Comparison of ENCODE assay signal across 1 cellular context in the genomic region with DNA sequence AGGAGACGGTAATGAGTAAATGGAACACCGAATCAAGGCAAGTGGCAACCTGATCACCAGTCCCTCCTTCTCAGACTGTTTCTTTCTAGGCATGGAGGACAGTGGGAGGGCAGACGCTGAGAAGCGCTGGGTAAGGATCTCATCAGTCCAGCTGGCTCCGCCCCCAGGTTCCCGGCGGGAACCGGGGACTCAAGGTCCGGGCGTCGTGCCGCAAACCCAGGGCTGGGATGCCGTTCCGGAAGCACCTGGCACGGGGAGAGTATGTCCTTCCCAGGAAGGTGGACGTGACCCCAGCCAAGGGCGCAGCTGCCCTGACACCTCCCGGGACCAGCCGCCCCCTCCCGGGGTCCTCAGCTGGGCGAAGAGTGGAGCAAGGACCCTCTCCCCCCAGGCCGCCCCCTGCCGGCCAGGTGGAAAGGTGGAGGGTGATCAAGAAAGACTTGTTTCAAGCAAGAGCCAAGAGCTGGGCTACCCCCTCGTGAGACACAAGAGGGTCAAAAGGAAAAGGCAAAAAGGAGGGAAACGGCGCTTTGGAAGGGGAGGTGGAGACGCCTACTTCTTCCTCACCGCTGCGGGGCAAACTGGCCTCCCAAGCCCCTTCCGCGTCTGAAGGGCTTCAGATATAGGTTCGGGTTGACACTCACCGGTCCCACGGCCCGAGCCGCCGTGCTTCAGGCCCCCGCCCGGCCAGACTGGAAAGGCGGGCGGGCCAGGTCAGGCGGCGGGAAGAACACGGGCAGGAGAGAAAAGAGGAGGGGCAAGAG.
TF ChIP-seq lines count a peak whose summit lies in the region.

MYO19 (minus strand) TSS at position 752 of the 764 bp plus-strand sequence. CDS start 2,330 bp downstream, outside the sequence.

TF ChIP-seq in HepG2, 621 proteins besides CTCF, POLR2A, EP300 and RAD21 (continued from another document and continues in another):
- TF ChIP-seq STAT6 (CRISPR knock-in tag; IDR thresholded peaks at IDR 0.05; ENCODE audit: borderline replicate concordance) = no peak; the same call in 1 of the 2 replicates
- TF ChIP-seq, protein P1, sequence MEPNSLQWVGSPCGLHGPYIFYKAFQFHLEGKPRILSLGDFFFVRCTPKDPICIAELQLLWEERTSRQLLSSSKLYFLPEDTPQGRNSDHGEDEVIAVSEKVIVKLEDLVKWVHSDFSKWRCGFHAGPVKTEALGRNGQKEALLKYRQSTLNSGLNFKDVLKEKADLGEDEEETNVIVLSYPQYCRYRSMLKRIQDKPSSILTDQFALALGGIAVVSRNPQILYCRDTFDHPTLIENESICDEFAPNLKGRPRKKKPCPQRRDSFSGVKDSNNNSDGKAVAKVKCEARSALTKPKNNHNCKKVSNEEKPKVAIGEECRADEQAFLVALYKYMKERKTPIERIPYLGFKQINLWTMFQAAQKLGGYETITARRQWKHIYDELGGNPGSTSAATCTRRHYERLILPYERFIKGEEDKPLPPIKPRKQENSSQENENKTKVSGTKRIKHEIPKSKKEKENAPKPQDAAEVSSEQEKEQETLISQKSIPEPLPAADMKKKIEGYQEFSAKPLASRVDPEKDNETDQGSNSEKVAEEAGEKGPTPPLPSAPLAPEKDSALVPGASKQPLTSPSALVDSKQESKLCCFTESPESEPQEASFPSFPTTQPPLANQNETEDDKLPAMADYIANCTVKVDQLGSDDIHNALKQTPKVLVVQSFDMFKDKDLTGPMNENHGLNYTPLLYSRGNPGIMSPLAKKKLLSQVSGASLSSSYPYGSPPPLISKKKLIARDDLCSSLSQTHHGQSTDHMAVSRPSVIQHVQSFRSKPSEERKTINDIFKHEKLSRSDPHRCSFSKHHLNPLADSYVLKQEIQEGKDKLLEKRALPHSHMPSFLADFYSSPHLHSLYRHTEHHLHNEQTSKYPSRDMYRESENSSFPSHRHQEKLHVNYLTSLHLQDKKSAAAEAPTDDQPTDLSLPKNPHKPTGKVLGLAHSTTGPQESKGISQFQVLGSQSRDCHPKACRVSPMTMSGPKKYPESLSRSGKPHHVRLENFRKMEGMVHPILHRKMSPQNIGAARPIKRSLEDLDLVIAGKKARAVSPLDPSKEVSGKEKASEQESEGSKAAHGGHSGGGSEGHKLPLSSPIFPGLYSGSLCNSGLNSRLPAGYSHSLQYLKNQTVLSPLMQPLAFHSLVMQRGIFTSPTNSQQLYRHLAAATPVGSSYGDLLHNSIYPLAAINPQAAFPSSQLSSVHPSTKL (CRISPR knock-in tag; IDR thresholded peaks at IDR 0.05) = peak; percentile 36; the same call in 1 of the 2 replicates
- no peak; the same call in 1 of the 2 replicates for TF ChIP-seq POLR2AphosphoS2 (IDR thresholded peaks at IDR 0.05; ENCODE audit: low read depth, low read length)
- TF ChIP-seq, protein P2, sequence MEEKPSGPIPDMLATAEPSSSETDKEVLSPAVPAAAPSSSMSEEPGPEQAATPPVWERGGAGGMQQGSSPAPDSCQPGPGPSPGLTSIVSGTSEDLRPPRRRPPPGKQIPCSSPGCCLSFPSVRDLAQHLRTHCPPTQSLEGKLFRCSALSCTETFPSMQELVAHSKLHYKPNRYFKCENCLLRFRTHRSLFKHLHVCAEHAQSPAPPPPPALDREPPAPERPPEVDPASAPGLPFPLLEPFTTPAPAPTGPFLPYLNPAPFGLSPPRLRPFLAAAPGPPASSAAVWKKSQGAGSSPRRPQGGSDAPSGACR (CRISPR knock-in tag; IDR thresholded peaks at IDR 0.05) = no peak; the same call in 1 of the 2 replicates
- TF ChIP-seq, protein P3, sequence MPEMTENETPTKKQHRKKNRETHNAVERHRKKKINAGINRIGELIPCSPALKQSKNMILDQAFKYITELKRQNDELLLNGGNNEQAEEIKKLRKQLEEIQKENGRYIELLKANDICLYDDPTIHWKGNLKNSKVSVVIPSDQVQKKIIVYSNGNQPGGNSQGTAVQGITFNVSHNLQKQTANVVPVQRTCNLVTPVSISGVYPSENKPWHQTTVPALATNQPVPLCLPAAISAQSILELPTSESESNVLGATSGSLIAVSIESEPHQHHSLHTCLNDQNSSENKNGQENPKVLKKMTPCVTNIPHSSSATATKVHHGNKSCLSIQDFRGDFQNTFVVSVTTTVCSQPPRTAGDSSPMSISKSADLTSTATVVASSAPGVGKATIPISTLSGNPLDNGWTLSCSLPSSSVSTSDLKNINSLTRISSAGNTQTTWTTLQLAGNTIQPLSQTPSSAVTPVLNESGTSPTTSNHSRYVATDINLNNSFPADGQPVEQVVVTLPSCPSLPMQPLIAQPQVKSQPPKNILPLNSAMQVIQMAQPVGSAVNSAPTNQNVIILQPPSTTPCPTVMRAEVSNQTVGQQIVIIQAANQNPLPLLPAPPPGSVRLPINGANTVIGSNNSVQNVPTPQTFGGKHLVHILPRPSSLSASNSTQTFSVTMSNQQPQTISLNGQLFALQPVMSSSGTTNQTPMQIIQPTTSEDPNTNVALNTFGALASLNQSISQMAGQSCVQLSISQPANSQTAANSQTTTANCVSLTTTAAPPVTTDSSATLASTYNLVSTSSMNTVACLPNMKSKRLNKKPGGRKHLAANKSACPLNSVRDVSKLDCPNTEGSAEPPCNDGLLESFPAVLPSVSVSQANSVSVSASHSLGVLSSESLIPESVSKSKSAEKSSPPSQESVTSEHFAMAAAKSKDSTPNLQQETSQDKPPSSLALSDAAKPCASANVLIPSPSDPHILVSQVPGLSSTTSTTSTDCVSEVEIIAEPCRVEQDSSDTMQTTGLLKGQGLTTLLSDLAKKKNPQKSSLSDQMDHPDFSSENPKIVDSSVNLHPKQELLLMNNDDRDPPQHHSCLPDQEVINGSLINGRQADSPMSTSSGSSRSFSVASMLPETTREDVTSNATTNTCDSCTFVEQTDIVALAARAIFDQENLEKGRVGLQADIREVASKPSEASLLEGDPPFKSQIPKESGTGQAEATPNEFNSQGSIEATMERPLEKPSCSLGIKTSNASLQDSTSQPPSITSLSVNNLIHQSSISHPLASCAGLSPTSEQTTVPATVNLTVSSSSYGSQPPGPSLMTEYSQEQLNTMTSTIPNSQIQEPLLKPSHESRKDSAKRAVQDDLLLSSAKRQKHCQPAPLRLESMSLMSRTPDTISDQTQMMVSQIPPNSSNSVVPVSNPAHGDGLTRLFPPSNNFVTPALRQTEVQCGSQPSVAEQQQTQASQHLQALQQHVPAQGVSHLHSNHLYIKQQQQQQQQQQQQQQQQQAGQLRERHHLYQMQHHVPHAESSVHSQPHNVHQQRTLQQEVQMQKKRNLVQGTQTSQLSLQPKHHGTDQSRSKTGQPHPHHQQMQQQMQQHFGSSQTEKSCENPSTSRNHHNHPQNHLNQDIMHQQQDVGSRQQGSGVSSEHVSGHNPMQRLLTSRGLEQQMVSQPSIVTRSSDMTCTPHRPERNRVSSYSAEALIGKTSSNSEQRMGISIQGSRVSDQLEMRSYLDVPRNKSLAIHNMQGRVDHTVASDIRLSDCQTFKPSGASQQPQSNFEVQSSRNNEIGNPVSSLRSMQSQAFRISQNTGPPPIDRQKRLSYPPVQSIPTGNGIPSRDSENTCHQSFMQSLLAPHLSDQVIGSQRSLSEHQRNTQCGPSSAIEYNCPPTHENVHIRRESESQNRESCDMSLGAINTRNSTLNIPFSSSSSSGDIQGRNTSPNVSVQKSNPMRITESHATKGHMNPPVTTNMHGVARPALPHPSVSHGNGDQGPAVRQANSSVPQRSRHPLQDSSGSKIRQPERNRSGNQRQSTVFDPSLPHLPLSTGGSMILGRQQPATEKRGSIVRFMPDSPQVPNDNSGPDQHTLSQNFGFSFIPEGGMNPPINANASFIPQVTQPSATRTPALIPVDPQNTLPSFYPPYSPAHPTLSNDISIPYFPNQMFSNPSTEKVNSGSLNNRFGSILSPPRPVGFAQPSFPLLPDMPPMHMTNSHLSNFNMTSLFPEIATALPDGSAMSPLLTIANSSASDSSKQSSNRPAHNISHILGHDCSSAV (CRISPR knock-in tag; IDR thresholded peaks at IDR 0.05; ENCODE audit: borderline replicate concordance) = no peak
- TF ChIP-seq ZMYM2 (CRISPR knock-in tag; IDR thresholded peaks at IDR 0.05) = peak; percentile 76
- TF ChIP-seq YY1 (IDR thresholded peaks at IDR 0.05; ENCODE audit: insufficient read depth, insufficient replicate concordance, low read depth, low read length) = no peak
- no peak for TF ChIP-seq TEAD2 (CRISPR knock-in tag; IDR thresholded peaks at IDR 0.05)
- 0 out of 2 replicates have a peak, but pooled peaks have one; percentile 42 for TF ChIP-seq ZBTB7A (CRISPR knock-in tag; IDR thresholded peaks at IDR 0.05)
- TF ChIP-seq SOX13 (IDR thresholded peaks at IDR 0.05) = no peak
- TF ChIP-seq SOX13 (CRISPR knock-in tag; conservative IDR thresholded peaks at IDR 0.05 in 1 of 2, IDR thresholded peaks at IDR 0.05 in 1 of 2) = no peak
- TF ChIP-seq ZHX1 (CRISPR knock-in tag; IDR thresholded peaks at IDR 0.05; ENCODE audit: low read depth) = no peak
- TF ChIP-seq SP5 (CRISPR knock-in tag; IDR thresholded peaks at IDR 0.05; ENCODE audit: borderline replicate concordance, low read depth) = peak; percentile 28; the same call in 1 of the 2 replicates
- TF ChIP-seq NFIC (IDR thresholded peaks at IDR 0.05; ENCODE audit: low read length) = no peak
- no peak for TF ChIP-seq MED8 (CRISPR knock-in tag; IDR thresholded peaks at IDR 0.05; ENCODE audit: insufficient replicate concordance)
- no peak for TF ChIP-seq EHMT2 (IDR thresholded peaks at IDR 0.05; ENCODE audit: borderline replicate concordance, low read depth, low read length)
- TF ChIP-seq CHD2 (IDR thresholded peaks at IDR 0.05; ENCODE audit: low read depth, low read length) = no peak
- TF ChIP-seq ZNF10 (CRISPR knock-in tag; IDR thresholded peaks at IDR 0.05; ENCODE audit: borderline replicate concordance, low read depth) = no peak
- TF ChIP-seq FOXM1 (CRISPR knock-in tag; IDR thresholded peaks at IDR 0.05) = no peak
- no peak for TF ChIP-seq THAP11 (CRISPR knock-in tag; IDR thresholded peaks at IDR 0.05)
- TF ChIP-seq, protein P4, sequence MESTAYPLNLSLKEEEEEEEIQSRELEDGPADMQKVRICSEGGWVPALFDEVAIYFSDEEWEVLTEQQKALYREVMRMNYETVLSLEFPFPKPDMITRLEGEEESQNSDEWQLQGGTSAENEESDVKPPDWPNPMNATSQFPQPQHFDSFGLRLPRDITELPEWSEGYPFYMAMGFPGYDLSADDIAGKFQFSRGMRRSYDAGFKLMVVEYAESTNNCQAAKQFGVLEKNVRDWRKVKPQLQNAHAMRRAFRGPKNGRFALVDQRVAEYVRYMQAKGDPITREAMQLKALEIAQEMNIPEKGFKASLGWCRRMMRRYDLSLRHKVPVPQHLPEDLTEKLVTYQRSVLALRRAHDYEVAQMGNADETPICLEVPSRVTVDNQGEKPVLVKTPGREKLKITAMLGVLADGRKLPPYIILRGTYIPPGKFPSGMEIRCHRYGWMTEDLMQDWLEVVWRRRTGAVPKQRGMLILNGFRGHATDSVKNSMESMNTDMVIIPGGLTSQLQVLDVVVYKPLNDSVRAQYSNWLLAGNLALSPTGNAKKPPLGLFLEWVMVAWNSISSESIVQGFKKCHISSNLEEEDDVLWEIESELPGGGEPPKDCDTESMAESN (CRISPR knock-in tag; conservative IDR thresholded peaks at IDR 0.05) = no peak
- TF ChIP-seq, protein P5, sequence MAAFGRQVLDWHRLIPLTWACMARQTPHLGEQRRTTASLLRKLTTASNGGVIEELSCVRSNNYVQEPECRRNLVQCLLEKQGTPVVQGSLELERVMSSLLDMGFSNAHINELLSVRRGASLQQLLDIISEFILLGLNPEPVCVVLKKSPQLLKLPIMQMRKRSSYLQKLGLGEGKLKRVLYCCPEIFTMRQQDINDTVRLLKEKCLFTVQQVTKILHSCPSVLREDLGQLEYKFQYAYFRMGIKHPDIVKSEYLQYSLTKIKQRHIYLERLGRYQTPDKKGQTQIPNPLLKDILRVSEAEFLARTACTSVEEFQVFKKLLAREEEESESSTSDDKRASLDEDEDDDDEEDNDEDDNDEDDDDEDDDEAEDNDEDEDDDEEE (CRISPR knock-in tag; IDR thresholded peaks at IDR 0.05) = no peak
- no peak for TF ChIP-seq ZNF484 (CRISPR knock-in tag; IDR thresholded peaks at IDR 0.05; ENCODE audit: borderline replicate concordance, low read depth)
- TF ChIP-seq ZNF329 (CRISPR knock-in tag; IDR thresholded peaks at IDR 0.05; ENCODE audit: low read depth) = 0 out of 2 replicates have a peak, but pooled peaks have one; percentile 31
- no peak for TF ChIP-seq FOXK2 (IDR thresholded peaks at IDR 0.05)
- no peak for TF ChIP-seq NPAS2 (CRISPR knock-in tag; IDR thresholded peaks at IDR 0.05; ENCODE audit: borderline replicate concordance)
